Comparison of ENCODE assay signal across 8 cellular contexts in the genomic region with DNA sequence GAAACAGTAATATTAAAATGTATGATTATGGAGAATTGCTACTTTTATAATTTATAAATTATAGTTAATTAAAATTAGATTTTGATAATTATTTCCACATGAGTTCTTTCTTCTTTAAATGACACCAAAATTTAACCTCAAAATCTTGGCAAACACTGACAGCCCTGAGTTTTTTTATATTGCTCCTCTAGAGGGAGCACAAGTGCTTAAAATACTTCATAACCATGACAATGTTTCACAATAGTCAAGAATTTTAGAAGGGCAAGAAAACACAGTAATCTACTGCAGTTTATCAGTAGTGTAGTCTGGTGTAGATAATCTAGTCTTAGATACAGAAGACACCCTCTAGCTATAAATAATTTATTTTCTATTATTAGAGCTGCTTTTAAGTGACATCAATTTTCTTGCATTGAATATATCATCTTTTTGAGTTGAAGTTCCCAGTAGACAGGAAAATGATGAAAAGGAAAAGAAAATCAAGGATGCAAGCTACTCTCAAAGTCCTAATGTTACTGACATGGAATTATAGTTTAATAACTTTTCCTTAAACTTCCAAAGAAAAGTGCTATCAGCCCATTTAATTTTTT. TPM values are rescaled to one million over a fixed set of nuclear protein-coding genes. Genes with fewer than 3 reads are reported as not detected.
A peak's percentile ranks its signal among the peaks of the same experiment; 100 is the strongest.
DNase-seq lines count a peak whose midpoint lies in the region; ATAC-seq, FAIRE-seq and TF ChIP-seq lines count a peak whose summit lies in the region.

No MANE protein-coding gene starts in this region.

- peaks cover 14% of the 10 kb centered on the region for H3K4me1 Mint-ChIP-seq in CD4-positive, alpha-beta T cell (ENCODE audit: low read depth)
- H3K4me1 Mint-ChIP-seq in type B pancreatic cell (ENCODE audit: unreplicated experiment) = no peaks in the 10 kb centered on the region

- no peak overlapping the region for H3K27ac ChIP-seq in CD4-positive, alpha-beta T cell (ENCODE audit: low read depth, low read length)
- no peak overlapping the region for H3K27ac ChIP-seq in brain microvascular endothelial cell

- no peak overlapping the region for H3K4me3 Mint-ChIP-seq in CD4-positive, alpha-beta T cell
- H3K4me3 Mint-ChIP-seq in type B pancreatic cell = no peak overlapping the region

- H3K36me3 ChIP-seq in brain microvascular endothelial cell (replicated peaks) = no peaks in the 10 kb centered on the region

- no peaks in the 10 kb centered on the region for H3K27me3 Mint-ChIP-seq in CD4-positive, alpha-beta T cell
- peaks cover 13% of the 10 kb centered on the region for H3K27me3 Mint-ChIP-seq in type B pancreatic cell

- TF ChIP-seq CTCF in CD4-positive, alpha-beta T cell (IDR thresholded peaks at IDR 0.05) = peak; percentile 76
- TF ChIP-seq CTCF in brain microvascular endothelial cell (IDR thresholded peaks at IDR 0.05; ENCODE audit: low read depth, low read length, missing control alignments) (peak; percentile 43), type B pancreatic cell (conservative IDR thresholded peaks at IDR 0.05) (peak; percentile 82)

- no peaks in the 10 kb centered on the region for H3K27me3 ChIP-seq in CD4-positive, alpha-beta T cell (ENCODE audit: control insufficient read depth, insufficient read depth, low read length)
- no peaks in the 10 kb centered on the region for H3K27me3 ChIP-seq in brain microvascular endothelial cell (replicated peaks)

- H3K9me3 Mint-ChIP-seq in CD4-positive, alpha-beta T cell = no peaks in the 10 kb centered on the region
- no peaks in the 10 kb centered on the region for H3K9me3 Mint-ChIP-seq in type B pancreatic cell

- no peak overlapping the region for H3K4me3 ChIP-seq in brain microvascular endothelial cell (ENCODE audit: low read depth, low read length)

- intact Hi-C loops in CD4-positive, alpha-beta T cell (cut with DNase I, micrococcal nuclease) = loop anchor here (1.0 to 10.0 kb wide), 7 partner anchors 174 to 755 kb away; no protein-coding TSS in a partner anchor

- no peaks in the 10 kb centered on the region for H3K9me3 ChIP-seq in CD4-positive, alpha-beta T cell (ENCODE audit: control insufficient read depth, low read length)

- POLR2A ChIA-PET in CD4-positive, alpha-beta T cell (lab: Charles Lee) = interaction anchor here (0.7 to 1.4 kb wide), 4 partner anchors 15 to 396 kb away, joined by 3 to 4 read pairs (median 3); no protein-coding TSS in a partner anchor

- DNase-seq in CD4-positive, alpha-beta T cell = no peak
- DNase-seq in NCI-H446 treated with DMSO at 0.1 percent for 48 hours (lab: John Stamatoyannopoulos, UW) (peak; percentile 23), brain microvascular endothelial cell (peak; percentile 49), type B pancreatic cell (ENCODE audit: extremely low spot score, unreplicated experiment) (no peak), NCI-H1048 (lab: John Stamatoyannopoulos, UW) (no peak)

- no peaks in the 10 kb centered on the region for H3K36me3 Mint-ChIP-seq in CD4-positive, alpha-beta T cell (ENCODE audit: low read depth)
- no peaks in the 10 kb centered on the region for H3K36me3 Mint-ChIP-seq in type B pancreatic cell

- H3K27ac Mint-ChIP-seq in CD4-positive, alpha-beta T cell = no peak overlapping the region
- no peak overlapping the region for H3K27ac Mint-ChIP-seq in type B pancreatic cell

- peak; percentile 57 for ATAC-seq in CD4-positive, alpha-beta T cell (ENCODE audit: poor library complexity)
- ATAC-seq in GM21515 (IDR thresholded peaks at IDR 0.05; ENCODE audit: unreplicated experiment) = peak; percentile 52
- no peak for ATAC-seq in HG03571 (IDR thresholded peaks at IDR 0.05; ENCODE audit: unreplicated experiment)

- CTCF ChIA-PET in CD4-positive, alpha-beta T cell (lab: Charles Lee) = interaction anchor here (0.7 to 2.1 kb wide), 7 partner anchors 9 to 252 kb away, joined by 3 to 7 read pairs (median 4); a partner anchor contains a TSS

- FAIRE-seq in islet of Langerhans (lab: Jason Lieb, UNC) = peak; percentile 96

- in situ Hi-C loops in brain microvascular endothelial cell (cut with HindIII; ENCODE audit: low pct_ligation_motif_present, low sequenced_read_pairs) = no loop called here

RNA-seq across cellular contexts. Expression of a gene that starts 14.3 kb away (rescaled TPM):
- 1 to 10 TPM; 4.3 to 4.8 TPM for total RNA-seq in CD4-positive, alpha-beta T cell
- total RNA-seq in type B pancreatic cell (ENCODE audit: low replicate concordance) = 3.0 and 7.1 TPM in 2 replicates

RNA-seq across cellular contexts. Expression of a gene that starts 32.3 kb away (rescaled TPM):
- under 1 TPM; 0.20 to 0.41 TPM for total RNA-seq in CD4-positive, alpha-beta T cell
- 0.38 and 0.56 TPM in 2 replicates for total RNA-seq in type B pancreatic cell (ENCODE audit: low replicate concordance)

Comparison
In these comparisons a context has a peak if more than half of its experiments do, and no peak if none do; other contexts are left out.
1. DNase-seq: peak in NCI-H446 treated with DMSO at 0.1 percent for 48 hours (single experiment) and brain microvascular endothelial cell (single experiment); none in CD4-positive, alpha-beta T cell (0 of 10), type B pancreatic cell (single experiment) and NCI-H1048 (single experiment).
2. Peak in every context shown above with its lines, with median percentiles within 50 percentile points of each other: CTCF ChIP-seq.